In the genomic region with DNA sequence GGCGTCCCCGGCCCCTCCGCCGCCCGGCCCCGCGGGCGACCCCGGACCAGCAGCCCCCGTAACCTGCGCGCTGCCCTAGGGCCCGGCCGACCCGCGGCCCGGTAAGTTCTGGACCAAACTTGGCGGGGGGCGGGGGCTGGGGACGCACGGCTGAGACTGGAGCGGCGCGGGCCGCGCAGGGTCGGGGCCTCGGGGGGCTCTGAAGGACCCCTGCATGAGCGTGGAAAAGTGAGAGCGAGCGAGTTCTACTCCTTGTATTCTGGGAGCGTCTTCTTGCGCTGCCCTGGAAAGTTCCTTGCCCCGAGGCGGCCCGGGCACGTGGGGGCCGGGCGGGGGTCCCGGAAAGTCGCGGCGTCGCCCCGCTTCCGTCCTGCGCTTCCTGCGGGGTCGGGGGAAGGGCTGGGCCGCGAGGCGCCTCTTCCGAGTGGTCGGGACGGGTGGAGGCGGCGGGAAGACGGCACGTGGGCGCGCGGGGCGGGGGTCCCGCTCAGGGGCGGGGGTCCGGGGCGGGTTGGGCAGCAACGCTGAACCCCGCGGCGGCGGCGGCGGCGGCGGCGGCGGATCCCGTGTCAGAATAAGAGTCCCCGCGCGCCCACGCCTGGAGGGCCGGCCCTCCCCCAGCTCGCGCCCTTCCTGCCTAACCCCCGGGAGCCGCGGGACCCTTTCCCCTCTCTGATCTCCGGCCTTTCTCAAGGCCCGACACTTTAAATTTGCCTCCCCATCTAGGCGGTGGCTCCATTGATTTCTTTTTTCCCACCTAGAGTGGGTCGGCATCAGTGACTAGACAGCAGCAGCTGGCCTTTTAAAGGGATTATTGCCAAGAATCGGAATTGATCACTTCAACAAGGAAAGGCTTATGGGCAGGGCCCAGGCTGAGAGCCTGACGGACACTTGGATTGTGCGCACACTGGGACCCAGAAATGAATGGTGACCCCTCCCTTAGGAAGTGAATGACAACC, we compare ENCODE assay signal across 2 cellular contexts.
TF ChIP-seq lines count a peak whose summit lies in the region.

No MANE protein-coding gene starts in this region.

TF ChIP-seq in GM23338, 12 proteins besides CTCF, POLR2A, EP300 and RAD21:
- TF ChIP-seq POLR2AphosphoS5 (IDR thresholded peaks at IDR 0.05; ENCODE audit: low read depth), result no peak; the same call in 1 of the 2 replicates
- TF ChIP-seq ZNF114 (CRISPR knock-in tag; IDR thresholded peaks at IDR 0.05), result no peak
- no peak for TF ChIP-seq EZH2phosphoT487 (IDR thresholded peaks at IDR 0.05; ENCODE audit: unreplicated experiment)
- TF ChIP-seq STAT1 (IDR thresholded peaks at IDR 0.05; ENCODE audit: unreplicated experiment), result no peak
- no peak for TF ChIP-seq ZNF331 (CRISPR knock-in tag; IDR thresholded peaks at IDR 0.05; ENCODE audit: low read depth)
- no peak for TF ChIP-seq JUNB (IDR thresholded peaks at IDR 0.05; ENCODE audit: unreplicated experiment)
- no peak for TF ChIP-seq ZNF462 (CRISPR knock-in tag; IDR thresholded peaks at IDR 0.05)

TF ChIP-seq in endothelial cell of umbilical vein, 7 proteins besides CTCF, POLR2A, EP300 and RAD21:
- peak; percentile 31 for TF ChIP-seq POLR2AphosphoS5 (IDR thresholded peaks at IDR 0.05; ENCODE audit: insufficient read depth, low read depth, low read length)
- no peak for TF ChIP-seq MAX (IDR thresholded peaks at IDR 0.05; ENCODE audit: insufficient read depth, insufficient read length)
TF ChIP-seq in endothelial cell of umbilical vein: peak in this region for 1.
